17 cellular contexts compared by ENCODE assay signal in the genomic region with DNA sequence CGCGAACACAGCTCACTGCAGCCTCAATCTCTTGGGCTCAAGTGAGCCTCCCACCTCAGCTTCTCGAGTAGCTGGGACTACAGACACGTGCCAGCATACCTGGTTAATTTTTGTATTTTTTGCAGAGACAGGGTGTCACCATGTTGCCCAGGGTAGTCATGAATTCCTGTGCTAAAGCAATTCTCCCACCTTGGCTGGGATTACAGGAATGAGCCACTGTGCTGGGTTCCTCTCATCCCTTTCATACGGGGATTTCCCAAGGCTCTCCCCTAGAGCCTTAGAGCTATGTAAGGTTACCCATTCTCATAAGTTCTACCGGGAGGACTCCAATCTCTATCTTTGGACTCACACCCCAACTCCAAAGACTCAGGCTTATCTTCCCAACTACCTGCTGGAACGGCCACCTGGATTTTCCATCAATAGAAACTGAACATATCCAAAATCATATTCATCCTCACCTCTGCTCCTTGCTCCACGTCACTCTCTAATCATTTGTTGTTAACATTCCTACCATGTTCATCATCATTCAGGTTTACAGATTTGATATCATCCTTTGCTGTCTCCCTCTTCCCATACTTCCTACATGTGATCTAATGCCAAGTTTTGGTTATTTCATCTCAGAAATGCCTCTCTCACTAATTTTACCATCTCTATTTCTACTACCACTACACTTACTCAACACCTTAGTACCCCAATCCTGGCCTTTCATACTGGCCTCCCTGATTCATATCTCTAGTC.
DNase-seq lines count a peak whose midpoint lies in the region; ATAC-seq and TF ChIP-seq lines count a peak whose summit lies in the region.
"Had no signal": no experiment of that assay in that cellular context is flagged by ENCODE, and none has a peak within 500 bp of the region (broad histone marks: within the 10 kb centered on the region; RNA-seq: fewer than 3 reads in every experiment).

No MANE protein-coding gene starts in this region.

- no peaks in the 10 kb centered on the region for H3K9me3 Mint-ChIP-seq in CD4-positive, alpha-beta memory T cell
- H3K9me3 Mint-ChIP-seq in GM23338: no peaks in the 10 kb centered on the region
- H3K9me3 Mint-ChIP-seq in brain: no peaks in the 10 kb centered on the region
- no peaks in the 10 kb centered on the region for H3K9me3 Mint-ChIP-seq in naive B cell
- H3K9me3 Mint-ChIP-seq in osteocyte (ENCODE audit: unreplicated experiment): no peaks in the 10 kb centered on the region

- 0 out of 2 replicates have a peak, but pooled peaks cover under 1% of the 10 kb centered on the region for H3F3A ChIP-seq in GM23338 (replicated peaks; ENCODE audit: low read depth)

- ATAC-seq in GM23338 (no peak; the same call in 2 of the 3 replicates), naive B cell (ENCODE audit: low read depth in 2 of 2) (no peak), HG03025 (IDR thresholded peaks at IDR 0.05; ENCODE audit: low FRiP score, unreplicated experiment) (no peak)
- ATAC-seq: gastroesophageal sphincter, left lung had no signal

- H3K27ac Mint-ChIP-seq in CD4-positive, alpha-beta memory T cell: peak overlapping the region in 5 of 7 donors; percentile 0 to 49 (median 25)
- H3K27ac Mint-ChIP-seq in GM23338 (peak overlapping the region; percentile 25), brain (peak overlapping the region in 3 of 5 experiments; percentile 41 to 83 (median 53)), naive B cell (peak overlapping the region in 5 of 6 donors; percentile 0 to 63 (median 46)), osteocyte (ENCODE audit: unreplicated experiment) (no peak overlapping the region)

- DNase-seq in CD4-positive, alpha-beta memory T cell: no peak
- DNase-seq in GM23338 (ENCODE audit: low spot score) (no peak), naive B cell (no peak), HK-2 (ENCODE audit: unreplicated experiment) (no peak), osteocyte (ENCODE audit: extremely low spot score, unreplicated experiment) (no peak), Ammon's horn (ENCODE audit: low spot score) (no peak)
- DNase-seq: activated CD4-positive, alpha-beta T cell treated with anti-CD3 and anti-CD28 coated beads, Interleukin-2, amount 50 U/mL, for 4 hours; Calu3; colonic mucosa; left lung; NCI-H2081; stimulated activated CD4-positive, alpha-beta T cell treated with anti-CD3 and anti-CD28 coated beads, Interleukin-4, amount 100 ng/mL, for 1 hour had no signal

- TF ChIP-seq CTCF in GM23338 (conservative IDR thresholded peaks at IDR 0.05; ENCODE audit: low read depth in 2 of 2) (no peak), brain (conservative IDR thresholded peaks at IDR 0.05) (no peak), osteocyte (IDR thresholded peaks at IDR 0.05) (no peak)

- CTCF ChIA-PET in CD4-positive, alpha-beta memory T cell (lab: Charles Lee; ENCODE audit: partially characterized antibody): no interaction called here

- H3K27me3 Mint-ChIP-seq in CD4-positive, alpha-beta memory T cell: no peaks in the 10 kb centered on the region
- H3K27me3 Mint-ChIP-seq in GM23338 (ENCODE audit: insufficient read depth, low read depth, poor library complexity): peaks cover 4% of the 10 kb centered on the region
- no peaks in the 10 kb centered on the region for H3K27me3 Mint-ChIP-seq in brain
- H3K27me3 Mint-ChIP-seq in naive B cell: no peaks in the 10 kb centered on the region
- H3K27me3 Mint-ChIP-seq in osteocyte (ENCODE audit: unreplicated experiment): no peaks in the 10 kb centered on the region

- no peaks in the 10 kb centered on the region for H3K9me3 ChIP-seq in CD4-positive, alpha-beta memory T cell (ENCODE audit: control insufficient read depth in 1 of 2, low read length in 2 of 2)
- H3K9me3 ChIP-seq: colonic mucosa, gastroesophageal sphincter, left lung, thoracic aorta had no signal

- H3K9me2 ChIP-seq in GM23338 (ENCODE audit: insufficient read depth): no peaks in the 10 kb centered on the region

- H3K4me2 ChIP-seq in GM23338: no peak overlapping the region

- peaks cover 57 to 67% of the 10 kb centered on the region in 2 donors for H3K36me3 Mint-ChIP-seq in CD4-positive, alpha-beta memory T cell
- H3K36me3 Mint-ChIP-seq in GM23338 (ENCODE audit: low read depth): peaks cover 58% of the 10 kb centered on the region
- H3K36me3 Mint-ChIP-seq in brain: peaks cover 73% of the 10 kb centered on the region
- H3K36me3 Mint-ChIP-seq in naive B cell: peaks cover 43 to 44% of the 10 kb centered on the region in 2 donors
- H3K36me3 Mint-ChIP-seq in osteocyte (ENCODE audit: unreplicated experiment): peaks cover 49% of the 10 kb centered on the region

- no peak overlapping the region for H3K4me3 ChIP-seq in CD4-positive, alpha-beta memory T cell (ENCODE audit: low read length in 2 of 2)
- no peak overlapping the region for H3K4me3 ChIP-seq in GM23338
- H3K4me3 ChIP-seq: colonic mucosa, gastroesophageal sphincter, left lung, thoracic aorta had no signal

- no peaks in the 10 kb centered on the region for H4K20me1 ChIP-seq in GM23338 (replicated peaks; ENCODE audit: insufficient read depth)

- H3K79me2 ChIP-seq in GM23338 (replicated peaks; ENCODE audit: insufficient read depth): no peaks in the 10 kb centered on the region
- H3K79me2 ChIP-seq: parathyroid adenoma had no signal

- no peak overlapping the region for H3K4me3 Mint-ChIP-seq in CD4-positive, alpha-beta memory T cell
- H3K4me3 Mint-ChIP-seq in GM23338 (no peak overlapping the region), brain (no peak overlapping the region), naive B cell (no peak overlapping the region), osteocyte (ENCODE audit: unreplicated experiment) (no peak overlapping the region)

- H3K27ac ChIP-seq in CD4-positive, alpha-beta memory T cell (ENCODE audit: low read depth, low read length): no peak overlapping the region
- H3K27ac ChIP-seq in GM23338 (ENCODE audit: low read depth): no peak overlapping the region
- H3K27ac ChIP-seq: colonic mucosa, gastroesophageal sphincter, left lung, parathyroid adenoma, thoracic aorta had no signal

- H3K4me1 Mint-ChIP-seq in CD4-positive, alpha-beta memory T cell: peaks cover 0 to 16% (median 6%) of the 10 kb centered on the region in 4 donors
- H3K4me1 Mint-ChIP-seq in GM23338 (no peaks in the 10 kb centered on the region), brain (no peaks in the 10 kb centered on the region), naive B cell (peaks cover 0 to 10% (median 5%) of the 10 kb centered on the region in 3 donors), osteocyte (ENCODE audit: unreplicated experiment) (peaks cover 12% of the 10 kb centered on the region)

- H2AFZ ChIP-seq in GM23338: no peak overlapping the region
- H2AFZ ChIP-seq: parathyroid adenoma had no signal

- H3K4me1 ChIP-seq in CD4-positive, alpha-beta memory T cell (ENCODE audit: insufficient read depth, low read length): no peaks in the 10 kb centered on the region
- H3K4me1 ChIP-seq in GM23338 (ENCODE audit: insufficient read depth): no peaks in the 10 kb centered on the region
- H3K4me1 ChIP-seq: colonic mucosa, gastroesophageal sphincter, left lung, parathyroid adenoma had no signal

- H3K36me3 ChIP-seq in CD4-positive, alpha-beta memory T cell (ENCODE audit: insufficient read depth, low read length): peaks cover 38% of the 10 kb centered on the region
- H3K36me3 ChIP-seq in GM23338 (ENCODE audit: insufficient read depth): peaks cover 22% of the 10 kb centered on the region; the same call in 1 of the 2 replicates

- H3K27me3 ChIP-seq in CD4-positive, alpha-beta memory T cell (ENCODE audit: insufficient read depth, low read length): no peaks in the 10 kb centered on the region
- no peaks in the 10 kb centered on the region for H3K27me3 ChIP-seq in GM23338 (ENCODE audit: insufficient read depth)
- H3K27me3 ChIP-seq: colonic mucosa, gastroesophageal sphincter, left lung had no signal

- POLR2A ChIA-PET in CD4-positive, alpha-beta memory T cell (lab: Charles Lee; ENCODE audit: partially characterized antibody): no interaction called here

- intact Hi-C loops in CD4-positive, alpha-beta memory T cell (cut with micrococcal nuclease): no loop called here

TF ChIP-seq in GM23338, 12 proteins besides CTCF, POLR2A, EP300 and RAD21:
- TF ChIP-seq JUNB (IDR thresholded peaks at IDR 0.05; ENCODE audit: unreplicated experiment): no peak
- TF ChIP-seq CREB1 (CRISPR knock-in tag; IDR thresholded peaks at IDR 0.05; ENCODE audit: low read depth): no peak
